Comparison of ENCODE assay signal across 12 cellular contexts in the genomic region with DNA sequence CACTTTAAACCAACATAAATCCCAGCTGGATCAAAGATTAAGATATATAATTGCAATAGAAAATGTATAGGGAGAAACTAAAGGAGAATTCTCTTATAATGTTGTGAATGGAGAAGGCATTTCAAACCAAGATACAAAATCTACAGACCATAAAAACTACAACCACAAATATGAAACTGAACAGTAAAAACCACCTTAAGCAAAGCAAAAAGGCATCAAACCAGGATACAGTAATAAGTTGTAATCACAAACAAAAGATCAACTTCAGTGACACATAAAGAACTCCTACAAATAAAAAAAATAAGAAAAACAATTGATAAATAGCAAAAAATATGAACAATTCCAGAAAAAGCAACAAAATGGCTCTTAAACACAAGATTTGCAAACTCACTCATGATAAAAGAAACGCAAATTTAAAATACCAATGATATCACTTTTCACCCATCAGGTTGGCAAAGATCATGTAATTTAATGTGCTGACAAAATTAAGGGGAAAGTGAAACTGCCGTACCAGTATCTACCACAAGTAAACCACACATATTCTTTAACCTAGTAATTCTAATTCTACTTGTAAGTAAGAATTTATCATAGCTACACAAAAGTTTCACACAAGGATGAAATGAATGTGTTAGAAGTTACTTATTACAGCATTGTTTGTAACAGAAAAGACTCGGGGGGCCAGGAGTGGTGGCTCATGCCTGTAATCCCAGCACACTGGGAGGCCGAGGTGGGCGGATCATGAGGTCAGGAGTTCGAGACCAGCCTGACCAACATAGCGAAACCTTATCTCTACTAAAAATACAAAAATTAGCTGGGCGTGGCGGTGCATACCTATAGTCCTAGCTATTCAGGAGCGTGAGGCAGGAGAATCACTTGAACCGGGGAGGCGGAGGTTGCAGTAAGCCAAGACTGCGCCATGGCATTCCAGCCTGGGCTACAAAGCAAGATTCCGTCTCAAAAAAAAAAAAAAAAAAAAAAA.
A peak's percentile ranks its signal among the peaks of the same experiment; 100 is the strongest.
DNase-seq lines count a peak whose midpoint lies in the region; ATAC-seq and TF ChIP-seq lines count a peak whose summit lies in the region.
"Had no signal": no experiment of that assay in that cellular context is flagged by ENCODE, and none has a peak within 500 bp of the region (broad histone marks: within the 10 kb centered on the region; RNA-seq: fewer than 3 reads in every experiment).

No MANE protein-coding gene starts in this region.

- in situ Hi-C loops in GM13977 (cut with MboI; ENCODE audit: low pct_unique_long_range_greater_than_20kb, low sequenced_read_pairs, unreplicated experiment) = no loop called here

- no peak overlapping the region for H3K23ac ChIP-seq in mesendoderm (ENCODE audit: low read length)

- no peak overlapping the region for H2AK5ac ChIP-seq in mesendoderm (ENCODE audit: low read length)

- H3K4me3 Mint-ChIP-seq in CD8-positive, alpha-beta memory T cell = peak overlapping the region in 3 of 7 donors; percentile 26 to 65 (median 53)
- H3K4me3 Mint-ChIP-seq in activated T-helper 17 cell treated with anti-CD3 and anti-CD28 coated beads, Interleukin-2, amount 50 U/mL, for 72 hours = peak overlapping the region; percentile 25
- H3K4me3 Mint-ChIP-seq in mesothelial cell of epicardium = no peak overlapping the region

- H2BK120ac ChIP-seq in mesendoderm (ENCODE audit: low read depth, low read length) = no peak overlapping the region

- H3K9me3 ChIP-seq in CD8-positive, alpha-beta memory T cell (ENCODE audit: low read length) = no peaks in the 10 kb centered on the region
- no peaks in the 10 kb centered on the region for H3K9me3 ChIP-seq in SJCRH30 (replicated peaks)
- H3K9me3 ChIP-seq: thyroid gland had no signal

- peak in 1 of 5 donors; percentile 24 for DNase-seq in CD8-positive, alpha-beta memory T cell
- DNase-seq in GM13977 (ENCODE audit: low spot score) (peak; percentile 14), mesothelial cell of epicardium (ENCODE audit: low spot score in 2 of 2, unreplicated experiment in 2 of 2) (no peak), mesendoderm (no peak), SJCRH30 (no peak)
- DNase-seq: NCI-H1092, NCI-H446 treated with DMSO at 0.1 percent for 48 hours, retina, thyroid gland had no signal

- H3K79me1 ChIP-seq in mesendoderm (ENCODE audit: low read length) = peaks cover 5% of the 10 kb centered on the region

- peaks cover 51 to 68% (median 59%) of the 10 kb centered on the region in 3 donors for H3K4me1 Mint-ChIP-seq in CD8-positive, alpha-beta memory T cell
- peaks cover 21% of the 10 kb centered on the region for H3K4me1 Mint-ChIP-seq in activated T-helper 17 cell treated with anti-CD3 and anti-CD28 coated beads, Interleukin-2, amount 50 U/mL, for 72 hours
- H3K4me1 Mint-ChIP-seq in mesothelial cell of epicardium = peaks cover 6% of the 10 kb centered on the region

- no peak overlapping the region for H2BK15ac ChIP-seq in mesendoderm (replicated peaks; ENCODE audit: low read depth)

- no peak overlapping the region for H3K4me2 ChIP-seq in mesendoderm (ENCODE audit: low read length)

- H3K79me2 ChIP-seq in mesendoderm (ENCODE audit: control insufficient read depth, insufficient read depth, low read length) = no peaks in the 10 kb centered on the region

- no peak overlapping the region for H3K4ac ChIP-seq in mesendoderm (ENCODE audit: low read depth, low read length)

- POLR2A ChIA-PET in CD8-positive, alpha-beta memory T cell (lab: Charles Lee) = interaction anchor here (0.7 kb wide), 1 partner anchor 118 kb away, joined by 10 read pairs; no protein-coding TSS in a partner anchor

- WGBS in mesendoderm (ENCODE audit: extremely low coverage, insufficient coverage, low lambda C conversion rate) = no CpG with 5 or more reads among the region's 14 CpGs

- H3K4me3 ChIP-seq in CD8-positive, alpha-beta memory T cell (ENCODE audit: low read length) = no peak overlapping the region
- no peak overlapping the region for H3K4me3 ChIP-seq in mesendoderm (ENCODE audit: low read length)
- no peak overlapping the region for H3K4me3 ChIP-seq in SJCRH30
- H3K4me3 ChIP-seq: thyroid gland had no signal

- no peak overlapping the region for H3K56ac ChIP-seq in mesendoderm (ENCODE audit: low read length)

- H3K27me3 ChIP-seq in CD8-positive, alpha-beta memory T cell (ENCODE audit: insufficient read depth, low read length, poor library complexity, severe bottlenecking) = no peaks in the 10 kb centered on the region
- H3K27me3 ChIP-seq in mesendoderm (ENCODE audit: insufficient read depth, low read length, poor library complexity) (no peaks in the 10 kb centered on the region), SJCRH30 (no peaks in the 10 kb centered on the region)
- H3K27me3 ChIP-seq: thyroid gland had no signal

- no peaks in the 10 kb centered on the region for H3K9me3 Mint-ChIP-seq in CD8-positive, alpha-beta memory T cell
- no peaks in the 10 kb centered on the region for H3K9me3 Mint-ChIP-seq in activated T-helper 17 cell treated with anti-CD3 and anti-CD28 coated beads, Interleukin-2, amount 50 U/mL, for 72 hours
- no peaks in the 10 kb centered on the region for H3K9me3 Mint-ChIP-seq in mesothelial cell of epicardium

- peaks cover 8% of the 10 kb centered on the region for H3K36me3 ChIP-seq in CD8-positive, alpha-beta memory T cell (ENCODE audit: insufficient read depth, low read length)
- H3K36me3 ChIP-seq in mesendoderm (ENCODE audit: control insufficient read depth, insufficient read depth, low read length) = no peaks in the 10 kb centered on the region
- peaks cover 30% of the 10 kb centered on the region for H3K36me3 ChIP-seq in SJCRH30

- H3K27me3 Mint-ChIP-seq in CD8-positive, alpha-beta memory T cell = no peaks in the 10 kb centered on the region
- H3K27me3 Mint-ChIP-seq in activated T-helper 17 cell treated with anti-CD3 and anti-CD28 coated beads, Interleukin-2, amount 50 U/mL, for 72 hours = no peaks in the 10 kb centered on the region
- H3K27me3 Mint-ChIP-seq in mesothelial cell of epicardium (ENCODE audit: low read depth) = no peaks in the 10 kb centered on the region

- TF ChIP-seq CTCF in GM13977 (IDR thresholded peaks at IDR 0.05; ENCODE audit: extremely low read depth, insufficient read depth, missing control alignments) (no peak), mesothelial cell of epicardium (IDR thresholded peaks at IDR 0.05; ENCODE audit: unreplicated experiment) (no peak)

- H3K27ac Mint-ChIP-seq in CD8-positive, alpha-beta memory T cell = peak overlapping the region; percentile 6 to 76 (median 54)
- peak overlapping the region; percentile 20 for H3K27ac Mint-ChIP-seq in activated T-helper 17 cell treated with anti-CD3 and anti-CD28 coated beads, Interleukin-2, amount 50 U/mL, for 72 hours
- H3K27ac Mint-ChIP-seq in mesothelial cell of epicardium = peak overlapping the region; percentile 12

- no peak overlapping the region for H3K18ac ChIP-seq in mesendoderm (ENCODE audit: low read length)

- H3K27ac ChIP-seq in CD8-positive, alpha-beta memory T cell (ENCODE audit: low read depth, low read length) = no peak overlapping the region
- H3K27ac ChIP-seq in mesendoderm (ENCODE audit: low read depth, low read length) (no peak overlapping the region), SJCRH30 (no peak overlapping the region)
- H3K27ac ChIP-seq: RWPE1, thyroid gland had no signal

- no peak overlapping the region for H4K8ac ChIP-seq in mesendoderm (ENCODE audit: low read depth, low read length)

- H4K5ac ChIP-seq in mesendoderm (ENCODE audit: low read length) = no peak overlapping the region

- H3K36me3 Mint-ChIP-seq in CD8-positive, alpha-beta memory T cell = peaks cover 0 to 67% (median 16%) of the 10 kb centered on the region in 3 donors
- peaks cover 88% of the 10 kb centered on the region for H3K36me3 Mint-ChIP-seq in activated T-helper 17 cell treated with anti-CD3 and anti-CD28 coated beads, Interleukin-2, amount 50 U/mL, for 72 hours (ENCODE audit: low read depth)
- peaks cover 35% of the 10 kb centered on the region for H3K36me3 Mint-ChIP-seq in mesothelial cell of epicardium

- no peak overlapping the region for H3K9ac ChIP-seq in mesendoderm (ENCODE audit: low read length)

- CTCF ChIA-PET in CD8-positive, alpha-beta memory T cell (lab: Charles Lee) = interaction anchor here (1.2 kb wide), 1 partner anchor 16 kb away, joined by 3 read pairs; no protein-coding TSS in a partner anchor

- H2BK5ac ChIP-seq in mesendoderm (ENCODE audit: low read length) = no peak overlapping the region

- H3K4me1 ChIP-seq in CD8-positive, alpha-beta memory T cell (ENCODE audit: insufficient read depth, low read length) = peaks cover 5% of the 10 kb centered on the region
- H3K4me1 ChIP-seq in mesendoderm (ENCODE audit: control insufficient read depth, low read depth, low read length) = no peaks in the 10 kb centered on the region
- no peaks in the 10 kb centered on the region for H3K4me1 ChIP-seq in SJCRH30
- H3K4me1 ChIP-seq: thyroid gland had no signal

- ATAC-seq in activated T-helper 17 cell treated with anti-CD3 and anti-CD28 coated beads, Interleukin-2, amount 50 U/mL, for 72 hours (replicated peaks) = peak; percentile 73
- ATAC-seq in GM18502 (IDR thresholded peaks at IDR 0.05; ENCODE audit: poor library complexity, unreplicated experiment) = no peak
